2 cellular contexts compared by ENCODE assay signal in the genomic region with DNA sequence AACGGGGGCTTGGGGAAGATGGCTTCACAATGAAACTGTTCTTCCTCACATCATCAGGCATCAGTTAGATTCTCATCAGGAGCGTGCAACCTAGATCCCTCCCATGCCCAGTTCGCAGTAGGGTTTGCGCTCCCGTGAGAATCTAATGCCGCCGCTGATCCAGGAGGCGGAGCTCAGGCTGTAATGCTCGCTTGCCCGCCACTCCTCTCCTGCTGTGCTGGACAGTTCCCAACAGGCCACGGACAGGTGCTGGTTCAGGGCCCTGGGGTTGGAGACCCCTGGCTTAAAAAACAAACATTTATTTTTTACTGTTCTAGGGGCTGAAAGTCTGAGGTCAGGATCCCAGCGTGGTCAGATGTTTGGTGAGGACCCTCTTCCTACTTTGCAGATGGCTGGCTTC.
TF ChIP-seq lines count a peak whose summit lies in the region.

No MANE protein-coding gene starts in this region.

TF ChIP-seq in Ishikawa, 13 proteins besides CTCF, POLR2A, EP300 and RAD21 (continued from another document):
- peak; percentile 73 for TF ChIP-seq REST (IDR thresholded peaks at IDR 0.05; ENCODE audit: low read depth)

TF ChIP-seq in GM12878, 131 proteins besides CTCF, POLR2A, EP300 and RAD21:
- TF ChIP-seq REST (IDR thresholded peaks at IDR 0.05; ENCODE audit: low read depth, low read length), result peak; percentile 13; the same call in 1 of the 2 replicates
- no peak for TF ChIP-seq SMAD1 (IDR thresholded peaks at IDR 0.05; ENCODE audit: low read depth, partially characterized antibody)
